In genomic region chr17:74467221-74467951, GRCh38 we compare ENCODE assay signal across 9 cellular contexts. TPM values are rescaled to one million over a fixed set of nuclear protein-coding genes. Genes with fewer than 3 reads are reported as not detected.
DNase-seq lines count a peak whose midpoint lies in the region; ATAC-seq and TF ChIP-seq lines count a peak whose summit lies in the region.
"Had no signal": no experiment of that assay in that cellular context is flagged by ENCODE, and none has a peak within 500 bp of the region (broad histone marks: within the 10 kb centered on the region; RNA-seq: fewer than 3 reads in every experiment).

No MANE protein-coding gene starts in this region.

- TF ChIP-seq CTCF in gastroesophageal sphincter (IDR thresholded peaks at IDR 0.05), result no peak

- no peaks in the 10 kb centered on the region for H3K9me3 Mint-ChIP-seq in activated T-cell treated with anti-CD3 and anti-CD28 coated beads, Interleukin-2, amount 50 U/mL, for 72 hours
- H3K9me3 Mint-ChIP-seq in activated CD4-positive, alpha-beta memory T cell treated with anti-CD3 and anti-CD28 coated beads for 36 hours, result no peaks in the 10 kb centered on the region
- no peaks in the 10 kb centered on the region for H3K9me3 Mint-ChIP-seq in naive thymus-derived CD4-positive, alpha-beta T cell

- H3K4me1 ChIP-seq in naive thymus-derived CD4-positive, alpha-beta T cell (ENCODE audit: control insufficient read depth in 2 of 2, insufficient read depth in 2 of 2, low read length in 2 of 2), result peaks cover 47 to 67% of the 10 kb centered on the region in 2 donors
- peaks cover 0 to 5% (median 0%) of the 10 kb centered on the region in 3 donors for H3K4me1 ChIP-seq in gastroesophageal sphincter

- no peaks in the 10 kb centered on the region for H3K27me3 Mint-ChIP-seq in activated T-cell treated with anti-CD3 and anti-CD28 coated beads, Interleukin-2, amount 50 U/mL, for 72 hours (ENCODE audit: low read depth)
- no peaks in the 10 kb centered on the region for H3K27me3 Mint-ChIP-seq in activated CD4-positive, alpha-beta memory T cell treated with anti-CD3 and anti-CD28 coated beads for 36 hours
- H3K27me3 Mint-ChIP-seq in naive thymus-derived CD4-positive, alpha-beta T cell, result peaks cover 0 to 5% (median 0%) of the 10 kb centered on the region in 5 donors

- H3K36me3 ChIP-seq in naive thymus-derived CD4-positive, alpha-beta T cell (ENCODE audit: control insufficient read depth in 2 of 3, insufficient read depth in 3 of 3, low read length in 3 of 3), result no peaks in the 10 kb centered on the region
- no peaks in the 10 kb centered on the region for H3K36me3 ChIP-seq in gastroesophageal sphincter

- no peak for ATAC-seq in activated T-cell treated with anti-CD3 and anti-CD28 coated beads, Interleukin-2, amount 50 U/mL, for 72 hours (replicated peaks in 1 of 2)
- ATAC-seq in HG02973 (IDR thresholded peaks at IDR 0.05; ENCODE audit: unreplicated experiment) (peak; percentile 69), gastroesophageal sphincter (no peak)
- peak; percentile 34 for ATAC-seq in naive thymus-derived CD4-positive, alpha-beta T cell

- intact Hi-C loops in activated CD4-positive, alpha-beta memory T cell treated with anti-CD3 and anti-CD28 coated beads for 36 hours (cut with micrococcal nuclease), result no loop called here
- intact Hi-C loops in naive thymus-derived CD4-positive, alpha-beta T cell (cut with micrococcal nuclease), result loop anchor here in 1 of 2 donors (1.0 kb wide), 1 partner anchor 11 kb away; no protein-coding TSS in a partner anchor

- H3K27ac ChIP-seq in naive thymus-derived CD4-positive, alpha-beta T cell (ENCODE audit: low read depth, low read length), result no peak overlapping the region
- H3K27ac ChIP-seq in gastroesophageal sphincter, result peak overlapping the region in 2 of 4 donors; percentile 22 to 37
- H3K27ac ChIP-seq: VCaP had no signal

- no peaks in the 10 kb centered on the region for H3K9me3 ChIP-seq in naive thymus-derived CD4-positive, alpha-beta T cell (ENCODE audit: control insufficient read depth in 2 of 3, low read length in 3 of 3)
- H3K9me3 ChIP-seq in gastroesophageal sphincter, result no peaks in the 10 kb centered on the region

- no peak for TF ChIP-seq POLR2A in gastroesophageal sphincter (IDR thresholded peaks at IDR 0.05)

- CTCF ChIA-PET in activated CD4-positive, alpha-beta memory T cell treated with anti-CD3 and anti-CD28 coated beads for 36 hours (lab: Charles Lee), result interaction anchor here (1.4 to 7.9 kb wide), 3 partner anchors 10 to 100 kb away, joined by 4 to 55 read pairs (median 8); no protein-coding TSS in a partner anchor
- CTCF ChIA-PET in naive thymus-derived CD4-positive, alpha-beta T cell (lab: Charles Lee), result no interaction called here

- TF ChIP-seq EP300 in gastroesophageal sphincter (IDR thresholded peaks at IDR 0.05), result no peak

- peak overlapping the region in 1 of 2 donors; percentile 72 for H3K4me3 Mint-ChIP-seq in activated T-cell treated with anti-CD3 and anti-CD28 coated beads, Interleukin-2, amount 50 U/mL, for 72 hours
- H3K4me3 Mint-ChIP-seq in activated CD4-positive, alpha-beta memory T cell treated with anti-CD3 and anti-CD28 coated beads for 36 hours, result no peak overlapping the region
- H3K4me3 Mint-ChIP-seq in naive thymus-derived CD4-positive, alpha-beta T cell, result peak overlapping the region in 2 of 10 donors; percentile 77 to 81

- WGBS in gastroesophageal sphincter (ENCODE audit: low coverage in 1 of 2), 2 donors, result 59 to 64% methylated on average over 8 to 13 of the region's 21 CpGs

- peak overlapping the region; percentile 37 for H3K4me3 ChIP-seq in naive thymus-derived CD4-positive, alpha-beta T cell (ENCODE audit: low read length)
- H3K4me3 ChIP-seq in gastroesophageal sphincter, result peak overlapping the region in 1 of 2 donors; percentile 37

- POLR2A ChIA-PET in activated CD4-positive, alpha-beta memory T cell treated with anti-CD3 and anti-CD28 coated beads for 36 hours (lab: Charles Lee), result no interaction called here
- POLR2A ChIA-PET in naive thymus-derived CD4-positive, alpha-beta T cell (lab: Charles Lee), result interaction anchor here (1.4 kb wide), 1 partner anchor 10 kb away, joined by 3 read pairs; no protein-coding TSS in a partner anchor

- H3K27me3 ChIP-seq in naive thymus-derived CD4-positive, alpha-beta T cell (ENCODE audit: control insufficient read depth in 2 of 2, insufficient read depth in 2 of 2, low read length in 2 of 2), result no peaks in the 10 kb centered on the region
- H3K27me3 ChIP-seq in gastroesophageal sphincter, result peaks cover 73% of the 10 kb centered on the region

- peaks cover 10% of the 10 kb centered on the region for H3K4me1 Mint-ChIP-seq in activated T-cell treated with anti-CD3 and anti-CD28 coated beads, Interleukin-2, amount 50 U/mL, for 72 hours (ENCODE audit: low read depth)
- H3K4me1 Mint-ChIP-seq in activated CD4-positive, alpha-beta memory T cell treated with anti-CD3 and anti-CD28 coated beads for 36 hours (ENCODE audit: low read depth), result peaks cover 44% of the 10 kb centered on the region
- peaks cover 10 to 46% (median 28%) of the 10 kb centered on the region in 7 donors for H3K4me1 Mint-ChIP-seq in naive thymus-derived CD4-positive, alpha-beta T cell

- H3K27ac Mint-ChIP-seq in activated T-cell treated with anti-CD3 and anti-CD28 coated beads, Interleukin-2, amount 50 U/mL, for 72 hours, result peak overlapping the region; percentile 8
- H3K27ac Mint-ChIP-seq in activated CD4-positive, alpha-beta memory T cell treated with anti-CD3 and anti-CD28 coated beads for 36 hours, result peak overlapping the region; percentile 86
- H3K27ac Mint-ChIP-seq in naive thymus-derived CD4-positive, alpha-beta T cell, result peak overlapping the region in 6 of 9 donors; percentile 55 to 90 (median 75)

- H3K36me3 Mint-ChIP-seq in activated T-cell treated with anti-CD3 and anti-CD28 coated beads, Interleukin-2, amount 50 U/mL, for 72 hours (ENCODE audit: insufficient read depth in 2 of 2), result no peaks in the 10 kb centered on the region
- no peaks in the 10 kb centered on the region for H3K36me3 Mint-ChIP-seq in activated CD4-positive, alpha-beta memory T cell treated with anti-CD3 and anti-CD28 coated beads for 36 hours
- peaks cover 0 to 28% (median 0%) of the 10 kb centered on the region in 5 donors for H3K36me3 Mint-ChIP-seq in naive thymus-derived CD4-positive, alpha-beta T cell

- DNase-seq in activated T-cell treated with anti-CD3 and anti-CD28 coated beads, Interleukin-2, amount 50 U/mL, for 72 hours, result no peak
- no peak for DNase-seq in activated T-cell treated with anti-CD3 and anti-CD28 coated beads, Interleukin-2, amount 50 U/mL, for 48 hours
- peak; percentile 48 for DNase-seq in activated CD4-positive, alpha-beta memory T cell treated with anti-CD3 and anti-CD28 coated beads for 36 hours
- DNase-seq in naive thymus-derived CD4-positive, alpha-beta T cell, result no peak
- DNase-seq in activated effector memory CD4-positive, alpha-beta T cell treated with Interleukin-2 at 50 U/mL for 16 hours, result no peak
- no peak for DNase-seq in GM03348 (ENCODE audit: low spot score)

RNA-seq across cellular contexts. Expression of gene CD300A, which starts 1.0 kb away (rescaled TPM):
- 1 to 10 TPM; 3.9 to 7.2 TPM for total RNA-seq in activated T-cell treated with anti-CD3 and anti-CD28 coated beads, Interleukin-2, amount 50 U/mL, for 72 hours
- 10 to 100 TPM; 11.3 to 12.3 TPM for total RNA-seq in activated CD4-positive, alpha-beta memory T cell treated with anti-CD3 and anti-CD28 coated beads for 36 hours
- total RNA-seq in naive thymus-derived CD4-positive, alpha-beta T cell, result 10 to 100 TPM in 2 of 5 experiments, 1 to 10 TPM in 3; 5.0 to 52.4 (median 6.8) TPM
- polyA plus RNA-seq in naive thymus-derived CD4-positive, alpha-beta T cell, result 1 to 10 TPM; 5.8 to 9.5 TPM
- 1 to 10 TPM; 2.0 to 5.8 (median 3.1) TPM for total RNA-seq in gastroesophageal sphincter

RNA-seq across cellular contexts. Expression of gene GPRC5C, which starts 35.5 kb away (rescaled TPM):
- 1 to 10 TPM; 1.3 to 2.3 TPM for total RNA-seq in activated T-cell treated with anti-CD3 and anti-CD28 coated beads, Interleukin-2, amount 50 U/mL, for 72 hours
- total RNA-seq in activated CD4-positive, alpha-beta memory T cell treated with anti-CD3 and anti-CD28 coated beads for 36 hours, result under 1 TPM; 0.40 to 0.41 TPM
- 1 to 10 TPM in 1 of 5 experiments, under 1 TPM in 2, not detected in 2; 0.13 to 1.9 (median 0.29) TPM for total RNA-seq in naive thymus-derived CD4-positive, alpha-beta T cell
- polyA plus RNA-seq in naive thymus-derived CD4-positive, alpha-beta T cell, result not detected
- 10 to 100 TPM; 11.3 to 27.2 (median 14.3) TPM for total RNA-seq in gastroesophageal sphincter

Comparison
In these comparisons a context has a peak if more than half of its experiments do, and no peak if none do; other contexts are left out.
1. ATAC-seq: peak in HG02973 (single experiment) and naive thymus-derived CD4-positive, alpha-beta T cell (single experiment); none in activated T-cell treated with anti-CD3 and anti-CD28 coated beads, Interleukin-2, amount 50 U/mL, for 72 hours (0 of 2) and gastroesophageal sphincter (single experiment).
2. H3K27ac Mint-ChIP-seq: peak in every context shown above with its lines; median percentile 86 in activated CD4-positive, alpha-beta memory T cell treated with anti-CD3 and anti-CD28 coated beads for 36 hours; 75 in naive thymus-derived CD4-positive, alpha-beta T cell; 8 in activated T-cell treated with anti-CD3 and anti-CD28 coated beads, Interleukin-2, amount 50 U/mL, for 72 hours.